ENCODE assay signal across 25 cellular contexts in the genomic region with DNA sequence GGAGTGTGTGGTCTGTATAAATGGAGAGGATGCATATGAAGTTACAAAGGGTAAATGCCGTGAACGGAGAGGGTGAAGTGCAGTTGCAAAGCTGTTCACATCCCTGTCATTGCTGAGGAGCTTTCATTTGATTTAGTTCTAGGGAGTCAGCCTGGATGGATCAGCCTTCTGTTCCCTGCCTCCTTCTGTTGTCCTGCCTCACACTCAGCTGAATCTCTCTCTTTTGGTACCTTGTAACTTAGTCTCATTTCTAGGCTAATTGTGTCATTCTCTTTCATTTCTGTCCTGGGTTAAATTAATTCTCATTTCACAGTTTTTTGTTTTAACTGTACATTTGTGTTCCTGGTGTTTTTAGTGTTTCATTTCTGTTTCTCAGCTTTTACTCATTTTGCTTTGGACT.
"Had no signal": no experiment of that assay in that cellular context is flagged by ENCODE, and none has a peak within 500 bp of the region (broad histone marks: within the 10 kb centered on the region; RNA-seq: fewer than 3 reads in every experiment).

No MANE protein-coding gene starts in this region.

- ATAC-seq: effector memory CD8-positive, alpha-beta T cell; gastrocnemius medialis; left colon; stimulated activated memory B cell treated with anti-CD40 and anti-IgM and Interleukin-4, amounts not matched to agents 10 μg/mL and 1 μg/mL and 100 μg/mL, for 72 hours; stimulated activated naive CD8-positive, alpha-beta T cell treated with anti-CD3 and anti-CD28 coated beads, Interleukin-15, amount 100 ng/mL, for 72 hours; T-cell had no signal

- H3K27ac Mint-ChIP-seq: activated CD4-positive, alpha-beta memory T cell treated with anti-CD3 and anti-CD28 coated beads for 36 hours; activated naive CD4-positive, alpha-beta T cell treated with anti-CD3 and anti-CD28 coated beads, Interleukin-2, amount 10 ng/mL, durations not matched to agents 7 days and 5 days; effector memory CD8-positive, alpha-beta T cell; mesothelial cell of epicardium; naive B cell; nephron progenitor cell; progenitor cell of endocrine pancreas; stimulated activated memory B cell treated with anti-CD40 and anti-IgM and Interleukin-4, amounts not matched to agents 10 μg/mL and 1 μg/mL and 100 μg/mL, for 72 hours; stimulated activated naive CD8-positive, alpha-beta T cell treated with anti-CD3 and anti-CD28 coated beads, Interleukin-15, amount 100 ng/mL, for 72 hours; T-cell; T-helper 2 cell treated with Interferon-gamma antibody and Interleukin-4, amounts not matched to agents 5 μg/mL and 100 μg/mL, for 36 hours; type B pancreatic cell had no signal

- H3K9me3 Mint-ChIP-seq: activated CD4-positive, alpha-beta memory T cell treated with anti-CD3 and anti-CD28 coated beads for 36 hours; activated naive CD4-positive, alpha-beta T cell treated with anti-CD3 and anti-CD28 coated beads, Interleukin-2, amount 10 ng/mL, durations not matched to agents 7 days and 5 days; effector memory CD8-positive, alpha-beta T cell; mesothelial cell of epicardium; naive B cell; stimulated activated memory B cell treated with anti-CD40 and anti-IgM and Interleukin-4, amounts not matched to agents 10 μg/mL and 1 μg/mL and 100 μg/mL, for 72 hours; stimulated activated naive CD8-positive, alpha-beta T cell treated with anti-CD3 and anti-CD28 coated beads, Interleukin-15, amount 100 ng/mL, for 72 hours; T-cell; T-helper 2 cell treated with Interferon-gamma antibody and Interleukin-4, amounts not matched to agents 5 μg/mL and 100 μg/mL, for 36 hours; type B pancreatic cell had no signal

- H3K36me3 Mint-ChIP-seq: activated CD4-positive, alpha-beta memory T cell treated with anti-CD3 and anti-CD28 coated beads for 36 hours; activated naive CD4-positive, alpha-beta T cell treated with anti-CD3 and anti-CD28 coated beads, Interleukin-2, amount 10 ng/mL, durations not matched to agents 7 days and 5 days; mesothelial cell of epicardium; stimulated activated memory B cell treated with anti-CD40 and anti-IgM and Interleukin-4, amounts not matched to agents 10 μg/mL and 1 μg/mL and 100 μg/mL, for 72 hours; T-cell; type B pancreatic cell had no signal

- H3K4me1 Mint-ChIP-seq: naive B cell; stimulated activated naive CD8-positive, alpha-beta T cell treated with anti-CD3 and anti-CD28 coated beads, Interleukin-15, amount 100 ng/mL, for 72 hours had no signal

- H3K4me3 Mint-ChIP-seq: activated CD4-positive, alpha-beta memory T cell treated with anti-CD3 and anti-CD28 coated beads for 36 hours; activated naive CD4-positive, alpha-beta T cell treated with anti-CD3 and anti-CD28 coated beads, Interleukin-2, amount 10 ng/mL, durations not matched to agents 7 days and 5 days; effector memory CD8-positive, alpha-beta T cell; mesothelial cell of epicardium; naive B cell; nephron progenitor cell; stimulated activated memory B cell treated with anti-CD40 and anti-IgM and Interleukin-4, amounts not matched to agents 10 μg/mL and 1 μg/mL and 100 μg/mL, for 72 hours; stimulated activated naive CD8-positive, alpha-beta T cell treated with anti-CD3 and anti-CD28 coated beads, Interleukin-15, amount 100 ng/mL, for 72 hours; T-cell; T-helper 2 cell treated with Interferon-gamma antibody and Interleukin-4, amounts not matched to agents 5 μg/mL and 100 μg/mL, for 36 hours; type B pancreatic cell had no signal

- DNase-seq: activated CD4-positive, alpha-beta memory T cell treated with anti-CD3 and anti-CD28 coated beads for 36 hours; activated CD4-positive, alpha-beta T cell treated with anti-CD3 and anti-CD28 coated beads for 48 hours; activated CD8-positive, alpha-beta memory T cell treated with anti-CD3 and anti-CD28 coated beads, Interleukin-2, amount 50 U/mL, for 48 hours; activated gamma-delta T cell; activated naive CD4-positive, alpha-beta T cell treated with anti-CD3 and anti-CD28 coated beads, Interleukin-2, amount 10 ng/mL, durations not matched to agents 7 days and 5 days; amygdala; effector memory CD8-positive, alpha-beta T cell; erythroblast; gastrocnemius medialis; hippocampal formation; kidney; left colon; naive B cell; nephron progenitor cell; small intestine; stimulated activated CD4-positive, alpha-beta T cell treated with anti-CD3 and anti-CD28 coated beads, Interleukin-4, amount 100 ng/mL, for 4 hours; stimulated activated CD8-positive, alpha-beta memory T cell treated with anti-CD3 and anti-CD28 coated beads, Interleukin-4, amount 100 ng/mL, for 48 hours; stimulated activated naive CD8-positive, alpha-beta T cell treated with anti-CD3 and anti-CD28 coated beads, Interleukin-15, amount 100 ng/mL, for 72 hours; substantia nigra; T-cell had no signal
